ENCODE assay signal across 21 cellular contexts in the genomic region with DNA sequence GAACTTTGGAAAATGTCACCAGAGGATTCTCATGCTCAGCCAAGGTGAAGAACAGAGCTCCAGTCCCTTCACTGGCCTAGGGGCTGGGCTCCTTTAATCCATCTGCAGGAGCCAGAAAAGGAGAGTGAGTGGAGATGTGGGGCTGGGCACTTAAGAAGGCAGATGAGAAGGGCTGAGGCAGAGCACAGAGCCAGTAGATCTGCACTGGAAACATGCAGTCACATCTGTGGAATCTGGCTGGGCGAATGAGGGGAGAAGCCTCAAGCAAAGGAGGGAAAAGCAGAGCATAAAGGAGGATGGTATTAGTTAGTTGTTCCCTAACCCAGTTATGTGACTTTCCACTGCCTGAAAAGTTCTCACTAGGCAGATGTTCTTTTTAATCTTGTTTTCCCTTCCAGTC. TPM values are rescaled to one million over a fixed set of nuclear protein-coding genes. Genes with fewer than 3 reads are reported as not detected.
"Had no signal": no experiment of that assay in that cellular context is flagged by ENCODE, and none has a peak within 500 bp of the region (broad histone marks: within the 10 kb centered on the region; RNA-seq: fewer than 3 reads in every experiment).

No MANE protein-coding gene starts in this region.

- H3K36me3 ChIP-seq: breast epithelium, thoracic aorta had no signal

- H3K9me3 ChIP-seq: ascending aorta, breast epithelium, esophagus squamous epithelium, sigmoid colon, spleen, thoracic aorta had no signal

- H3K27me3 Mint-ChIP-seq: activated naive CD8-positive, alpha-beta T cell treated with anti-CD3 and anti-CD28 coated beads, Interleukin-2, amount 50 U/mL, for 24 hours; activated T-helper 17 cell treated with anti-CD3 and anti-CD28 coated beads, Interleukin-2, amount 50 U/mL, for 72 hours; T-helper 17 cell had no signal

- H3K4me3 ChIP-seq: ascending aorta, breast epithelium, coronary artery, esophagus squamous epithelium, sigmoid colon, spleen, thoracic aorta had no signal

- FAIRE-seq: endothelial cell of umbilical vein, frontal cortex had no signal

- DNase-seq: activated CD4-positive, alpha-beta T cell treated with anti-CD3 and anti-CD28 coated beads, Interleukin-2, amount 50 U/mL, for 48 hours; activated naive CD4-positive, alpha-beta T cell treated with anti-CD3 and anti-CD28 coated beads, Interleukin-2, amount 10 ng/mL, durations not matched to agents 7 days and 5 days; activated naive CD8-positive, alpha-beta T cell treated with anti-CD3 and anti-CD28 coated beads, Interleukin-2, amount 50 U/mL, for 24 hours; effector CD4-positive, alpha-beta T cell; esophagus squamous epithelium; head of caudate nucleus; left ventricle myocardium superior; natural killer cell; sigmoid colon; spleen; stimulated activated CD4-positive, alpha-beta T cell treated with anti-CD3 and anti-CD28 coated beads, Interleukin-4, amount 100 ng/mL, for 4 hours; stimulated activated naive B cell treated with anti-CD40 and anti-IgM and Interleukin-4, amounts not matched to agents 10 μg/mL and 1 μg/mL and 100 μg/mL, for 72 hours; T-helper 17 cell; WERI-Rb-1 had no signal

- H3K9me3 Mint-ChIP-seq: activated naive CD4-positive, alpha-beta T cell treated with anti-CD3 and anti-CD28 coated beads, Interleukin-2, amount 10 ng/mL, durations not matched to agents 7 days and 5 days; activated naive CD8-positive, alpha-beta T cell treated with anti-CD3 and anti-CD28 coated beads, Interleukin-2, amount 50 U/mL, for 24 hours; activated T-helper 17 cell treated with anti-CD3 and anti-CD28 coated beads, Interleukin-2, amount 50 U/mL, for 72 hours; natural killer cell; stimulated activated naive B cell treated with anti-CD40 and anti-IgM and Interleukin-4, amounts not matched to agents 10 μg/mL and 1 μg/mL and 100 μg/mL, for 72 hours had no signal

- H3K27ac ChIP-seq: ascending aorta, breast epithelium, coronary artery, esophagus squamous epithelium, sigmoid colon, thoracic aorta, WERI-Rb-1 had no signal

- H3K4me3 Mint-ChIP-seq: activated naive CD4-positive, alpha-beta T cell treated with anti-CD3 and anti-CD28 coated beads, Interleukin-2, amount 10 ng/mL, durations not matched to agents 7 days and 5 days; activated naive CD8-positive, alpha-beta T cell treated with anti-CD3 and anti-CD28 coated beads, Interleukin-2, amount 50 U/mL, for 24 hours; activated T-helper 17 cell treated with anti-CD3 and anti-CD28 coated beads, Interleukin-2, amount 50 U/mL, for 72 hours; natural killer cell; stimulated activated naive B cell treated with anti-CD40 and anti-IgM and Interleukin-4, amounts not matched to agents 10 μg/mL and 1 μg/mL and 100 μg/mL, for 72 hours; T-helper 17 cell had no signal

- H3K27ac Mint-ChIP-seq: activated naive CD4-positive, alpha-beta T cell treated with anti-CD3 and anti-CD28 coated beads, Interleukin-2, amount 10 ng/mL, durations not matched to agents 7 days and 5 days; activated naive CD8-positive, alpha-beta T cell treated with anti-CD3 and anti-CD28 coated beads, Interleukin-2, amount 50 U/mL, for 24 hours; activated T-helper 17 cell treated with anti-CD3 and anti-CD28 coated beads, Interleukin-2, amount 50 U/mL, for 72 hours; natural killer cell; stimulated activated naive B cell treated with anti-CD40 and anti-IgM and Interleukin-4, amounts not matched to agents 10 μg/mL and 1 μg/mL and 100 μg/mL, for 72 hours; T-helper 17 cell had no signal

- H3K27me3 ChIP-seq: ascending aorta, breast epithelium, esophagus squamous epithelium, sigmoid colon, spleen had no signal

RNA-seq across cellular contexts. Expression of a gene that starts 50.4 kb away (rescaled TPM):
- total RNA-seq: natural killer cell had no signal
